In the genomic region with DNA sequence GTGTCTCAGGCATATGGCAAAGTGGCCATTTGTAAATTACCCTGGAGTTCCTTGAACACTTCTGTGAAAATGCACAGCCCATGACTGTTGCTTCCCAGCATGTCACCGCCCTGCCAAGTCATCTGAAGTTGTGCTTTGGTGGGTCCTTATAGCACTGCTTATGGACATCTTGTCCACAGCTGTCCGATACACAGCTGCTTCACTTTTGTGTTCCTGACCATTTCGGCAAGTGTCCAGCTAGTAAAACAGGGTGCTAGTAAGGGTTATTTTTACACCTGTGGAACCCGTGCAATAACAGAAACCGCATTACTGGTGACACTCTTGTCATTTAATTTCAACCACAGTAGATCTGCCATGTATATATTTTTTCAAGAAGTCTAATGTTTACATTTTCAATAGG, we compare ENCODE assay signal across 15 cellular contexts. TPM values are rescaled to one million over a fixed set of nuclear protein-coding genes. Genes with fewer than 3 reads are reported as not detected.
DNase-seq lines count a peak whose midpoint lies in the region; ATAC-seq and TF ChIP-seq lines count a peak whose summit lies in the region.
"Had no signal": no experiment of that assay in that cellular context is flagged by ENCODE, and none has a peak within 500 bp of the region (broad histone marks: within the 10 kb centered on the region; RNA-seq: fewer than 3 reads in every experiment).

No MANE protein-coding gene starts in this region.

- CTCF ChIA-PET in activated CD4-positive, alpha-beta T cell treated with anti-CD3 and anti-CD28 coated beads for 36 hours (lab: Charles Lee): interaction anchor here (0.7 to 2.2 kb wide), 3 partner anchors 11 to 55 kb away, joined by 3 to 12 read pairs (median 6); no protein-coding TSS in a partner anchor

- peak overlapping the region in 1 of 2 donors; percentile 46 for H3K27ac ChIP-seq in uterus
- H3K27ac ChIP-seq: WERI-Rb-1 had no signal

- H3K36me3 Mint-ChIP-seq in activated CD4-positive, alpha-beta T cell treated with anti-CD3 and anti-CD28 coated beads for 36 hours (ENCODE audit: low read depth): peaks cover 11% of the 10 kb centered on the region
- peaks cover 11% of the 10 kb centered on the region for H3K36me3 Mint-ChIP-seq in activated T-helper 2 cell treated with anti-CD3 and anti-CD28 coated beads, Interferon-gamma antibody, Interleukin-2, Interleukin-4, amounts not matched to agents 10 μg/mL and 5 μg/mL and 100 μg/mL, durations not matched to agents 14 hours and 24 hours and 36 hours (ENCODE audit: low read depth)
- no peaks in the 10 kb centered on the region for H3K36me3 Mint-ChIP-seq in natural killer cell

- H3K4me3 ChIP-seq in uterus: no peak overlapping the region

- no peak for TF ChIP-seq POLR2A in uterus (IDR thresholded peaks at IDR 0.05)

- H3K27me3 Mint-ChIP-seq in activated CD4-positive, alpha-beta T cell treated with anti-CD3 and anti-CD28 coated beads for 36 hours: no peaks in the 10 kb centered on the region
- no peaks in the 10 kb centered on the region for H3K27me3 Mint-ChIP-seq in activated T-helper 2 cell treated with anti-CD3 and anti-CD28 coated beads, Interferon-gamma antibody, Interleukin-2, Interleukin-4, amounts not matched to agents 10 μg/mL and 5 μg/mL and 100 μg/mL, durations not matched to agents 14 hours and 24 hours and 36 hours (ENCODE audit: low read depth)
- H3K27me3 Mint-ChIP-seq in natural killer cell (ENCODE audit: low read depth in 2 of 2): no peaks in the 10 kb centered on the region

- TF ChIP-seq CTCF in natural killer cell (IDR thresholded peaks at IDR 0.05): no peak
- no peak for TF ChIP-seq CTCF in uterus (IDR thresholded peaks at IDR 0.05)

- H3K4me1 Mint-ChIP-seq in activated CD4-positive, alpha-beta T cell treated with anti-CD3 and anti-CD28 coated beads for 36 hours: peaks cover 86% of the 10 kb centered on the region
- peaks cover 81% of the 10 kb centered on the region for H3K4me1 Mint-ChIP-seq in activated T-helper 2 cell treated with anti-CD3 and anti-CD28 coated beads, Interferon-gamma antibody, Interleukin-2, Interleukin-4, amounts not matched to agents 10 μg/mL and 5 μg/mL and 100 μg/mL, durations not matched to agents 14 hours and 24 hours and 36 hours (ENCODE audit: low read depth)
- peaks cover 86 to 90% of the 10 kb centered on the region in 2 donors for H3K4me1 Mint-ChIP-seq in natural killer cell

- H3K9me3 Mint-ChIP-seq in activated CD4-positive, alpha-beta T cell treated with anti-CD3 and anti-CD28 coated beads for 36 hours (ENCODE audit: low read depth): no peaks in the 10 kb centered on the region
- no peaks in the 10 kb centered on the region for H3K9me3 Mint-ChIP-seq in activated T-helper 2 cell treated with anti-CD3 and anti-CD28 coated beads, Interferon-gamma antibody, Interleukin-2, Interleukin-4, amounts not matched to agents 10 μg/mL and 5 μg/mL and 100 μg/mL, durations not matched to agents 14 hours and 24 hours and 36 hours
- H3K9me3 Mint-ChIP-seq in natural killer cell: no peaks in the 10 kb centered on the region

- intact Hi-C loops in activated CD4-positive, alpha-beta T cell treated with anti-CD3 and anti-CD28 coated beads for 36 hours (cut with DNase I, micrococcal nuclease): loop anchor here in 1 of 2 experiments (5.0 to 10.0 kb wide), 5 partner anchors 250 to 682 kb away; a partner anchor contains a TSS
- intact Hi-C loops in activated T-helper 2 cell treated with anti-CD3 and anti-CD28 coated beads, Interferon-gamma antibody, Interleukin-2, Interleukin-4, amounts not matched to agents 10 μg/mL and 5 μg/mL and 100 μg/mL, durations not matched to agents 14 hours and 24 hours and 36 hours (cut with micrococcal nuclease): loop anchor here (5.0 to 10.0 kb wide), 5 partner anchors 247 to 680 kb away; a partner anchor contains a TSS
- intact Hi-C loops in natural killer cell (cut with micrococcal nuclease) (loop anchor here (1.0 kb wide), 1 partner anchor 8 kb away; no protein-coding TSS in a partner anchor), uterus (cut with DNase I; ENCODE audit: low total_unique reads) (no loop called here)

- no peak for DNase-seq in activated CD4-positive, alpha-beta T cell treated with anti-CD3 and anti-CD28 coated beads for 36 hours
- DNase-seq in activated CD4-positive, alpha-beta T cell treated with anti-CD3 and anti-CD28 coated beads for 1 hour: no peak
- DNase-seq in HT-29 (ENCODE audit: low spot score) (peak; percentile 37), natural killer cell (no peak), iPS-NIHi7 (ENCODE audit: extremely low spot score) (no peak), CD1c-positive myeloid dendritic cell (ENCODE audit: extremely low spot score) (no peak), uterus (no peak)
- DNase-seq in activated T-helper 2 cell treated with anti-CD3 and anti-CD28 coated beads, Interferon-gamma antibody, Interleukin-2, Interleukin-4, amounts not matched to agents 10 μg/mL and 5 μg/mL and 100 μg/mL, durations not matched to agents 14 hours and 24 hours and 36 hours (ENCODE audit: low spot score): no peak
- DNase-seq: activated effector memory CD4-positive, alpha-beta T cell treated with anti-CD3 and anti-CD28 coated beads, Interleukin-2, amount 50 U/mL, for 16 hours; hippocampal formation; NCI-H146; NCI-H82; nucleus accumbens; WERI-Rb-1 had no signal

- peaks cover 0 to 16% of the 10 kb centered on the region in 2 donors for H3K4me1 ChIP-seq in uterus

- H3K27me3 ChIP-seq in uterus: no peaks in the 10 kb centered on the region

- no peaks in the 10 kb centered on the region for H3K36me3 ChIP-seq in uterus
- H3K36me3 ChIP-seq: WERI-Rb-1 had no signal

- POLR2A ChIA-PET in activated CD4-positive, alpha-beta T cell treated with anti-CD3 and anti-CD28 coated beads for 36 hours (lab: Charles Lee): no interaction called here

- peak overlapping the region; percentile 73 for H3K27ac Mint-ChIP-seq in activated CD4-positive, alpha-beta T cell treated with anti-CD3 and anti-CD28 coated beads for 36 hours
- H3K27ac Mint-ChIP-seq in activated T-helper 2 cell treated with anti-CD3 and anti-CD28 coated beads, Interferon-gamma antibody, Interleukin-2, Interleukin-4, amounts not matched to agents 10 μg/mL and 5 μg/mL and 100 μg/mL, durations not matched to agents 14 hours and 24 hours and 36 hours: peak overlapping the region; percentile 98
- H3K27ac Mint-ChIP-seq in natural killer cell: peak overlapping the region; percentile 92 to 99

- no peaks in the 10 kb centered on the region for H3K9me3 ChIP-seq in uterus

- no peak overlapping the region for H3K4me3 Mint-ChIP-seq in activated CD4-positive, alpha-beta T cell treated with anti-CD3 and anti-CD28 coated beads for 36 hours
- peak overlapping the region; percentile 69 for H3K4me3 Mint-ChIP-seq in activated T-helper 2 cell treated with anti-CD3 and anti-CD28 coated beads, Interferon-gamma antibody, Interleukin-2, Interleukin-4, amounts not matched to agents 10 μg/mL and 5 μg/mL and 100 μg/mL, durations not matched to agents 14 hours and 24 hours and 36 hours (ENCODE audit: low read depth)
- peak overlapping the region; percentile 85 for H3K4me3 Mint-ChIP-seq in natural killer cell

- ATAC-seq in activated CD4-positive, alpha-beta T cell treated with anti-CD3 and anti-CD28 coated beads for 36 hours: no peak
- no peak for ATAC-seq in natural killer cell
- ATAC-seq: HepG2 had no signal

RNA-seq across cellular contexts. Expression of a gene that starts 29.7 kb away (rescaled TPM):
- 100 to 1,000 TPM; 105 to 108 TPM for total RNA-seq in activated CD4-positive, alpha-beta T cell treated with anti-CD3 and anti-CD28 coated beads for 36 hours
- total RNA-seq in HT-29 (2014; rRNA removed; shearing (Covaris generic)): 5.0 and 9.7 TPM in 2 replicates
- 104 and 105 TPM in 2 replicates for total RNA-seq in activated T-helper 2 cell treated with anti-CD3 and anti-CD28 coated beads, Interferon-gamma antibody, Interleukin-2, Interleukin-4, amounts not matched to agents 10 μg/mL and 5 μg/mL and 100 μg/mL, durations not matched to agents 14 hours and 24 hours and 36 hours
- 100 to 1,000 TPM; 311 to 423 (median 405) TPM for total RNA-seq in natural killer cell
- total RNA-seq in uterus: 10 to 100 TPM; 17.4 to 42.4 (median 22.0) TPM
